ENCODE assay signal across 8 cellular contexts in the genomic region with DNA sequence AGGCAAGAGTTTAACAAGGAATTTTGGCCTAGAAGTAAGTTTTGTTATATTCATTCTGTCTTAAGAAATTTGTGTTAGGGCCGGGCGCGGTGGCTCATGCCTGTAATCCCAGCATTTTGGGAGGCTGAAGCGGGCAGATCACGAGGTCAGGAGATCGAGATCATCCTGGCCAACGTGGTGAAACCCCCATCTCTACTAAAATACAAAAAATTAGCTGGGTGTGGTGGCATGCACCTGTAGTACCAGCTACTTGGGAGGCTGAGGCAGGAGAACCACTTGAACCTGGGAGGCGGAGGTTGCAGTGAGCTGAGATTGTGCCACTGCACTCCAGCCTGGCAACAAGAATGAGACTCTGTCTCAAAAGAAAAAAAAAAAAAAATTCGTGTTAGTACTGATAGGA. TPM values are rescaled to one million over a fixed set of nuclear protein-coding genes. Genes with fewer than 3 reads are reported as not detected.
DNase-seq lines count a peak whose midpoint lies in the region; ATAC-seq and TF ChIP-seq lines count a peak whose summit lies in the region.
"Not testable (repeated sequence)": the region's sequence is repeated elsewhere in the genome, so short reads cannot be mapped to it uniquely, and the experiment has no call there.

No MANE protein-coding gene starts in this region.

- H3K9ac ChIP-seq in HCT116 (ENCODE audit: low read length) = not testable (repeated sequence)

- H3K27ac Mint-ChIP-seq in CD4-positive, alpha-beta memory T cell = peak overlapping the region in 3 of 7 donors; percentile 24 to 70 (median 69)
- H3K27ac Mint-ChIP-seq in activated T-cell treated with anti-CD3 and anti-CD28 coated beads, Interleukin-2, amount 50 U/mL, for 24 hours = peak overlapping the region; percentile 37
- peak overlapping the region; percentile 54 for H3K27ac Mint-ChIP-seq in central memory CD8-positive, alpha-beta T cell (ENCODE audit: low read depth)
- H3K27ac Mint-ChIP-seq in naive thymus-derived CD4-positive, alpha-beta T cell = peak overlapping the region in 6 of 9 donors; percentile 0 to 79 (median 50)
- H3K27ac Mint-ChIP-seq in progenitor cell of endocrine pancreas = peak overlapping the region; percentile 12

- not testable (repeated sequence) for H2AFZ ChIP-seq in HCT116 (ENCODE audit: low read depth, low read length, poor library complexity, severe bottlenecking); hepatocyte

- not testable (repeated sequence) for DNase-seq in CD4-positive, alpha-beta memory T cell; HCT116 (ENCODE audit: low read depth, low spot score); activated T-cell treated with anti-CD3 and anti-CD28 coated beads, Interleukin-2, amount 50 U/mL, for 24 hours; central memory CD8-positive, alpha-beta T cell (ENCODE audit: low spot score in 2 of 2); hepatocyte (ENCODE audit: low spot score); naive thymus-derived CD4-positive, alpha-beta T cell; progenitor cell of endocrine pancreas (ENCODE audit: low spot score, unreplicated experiment)
- DNase-seq in RWPE2 (ENCODE audit: low spot score) = peak; percentile 41

- TF ChIP-seq POLR2A in HCT116 (IDR thresholded peaks at IDR 0.05; ENCODE audit: borderline replicate concordance, extremely low read depth, insufficient read depth, insufficient read length) = not testable (repeated sequence)

- H3K79me2 ChIP-seq in HCT116 (ENCODE audit: insufficient read depth, low read length) (peaks cover 92% of the 10 kb centered on the region), hepatocyte (peaks cover 89% of the 10 kb centered on the region)

- peaks cover 25 to 39% of the 10 kb centered on the region in 2 donors for H3K36me3 Mint-ChIP-seq in CD4-positive, alpha-beta memory T cell
- peaks cover 69% of the 10 kb centered on the region for H3K36me3 Mint-ChIP-seq in activated T-cell treated with anti-CD3 and anti-CD28 coated beads, Interleukin-2, amount 50 U/mL, for 24 hours (ENCODE audit: low read depth)
- peaks cover 48% of the 10 kb centered on the region for H3K36me3 Mint-ChIP-seq in central memory CD8-positive, alpha-beta T cell (ENCODE audit: insufficient read depth)
- peaks cover 9 to 31% (median 23%) of the 10 kb centered on the region in 5 donors for H3K36me3 Mint-ChIP-seq in naive thymus-derived CD4-positive, alpha-beta T cell
- peaks cover 34% of the 10 kb centered on the region for H3K36me3 Mint-ChIP-seq in progenitor cell of endocrine pancreas (ENCODE audit: insufficient read depth)

- H3K9me3 ChIP-seq in CD4-positive, alpha-beta memory T cell (ENCODE audit: control insufficient read depth in 1 of 2, low read length in 2 of 2); HCT116 (ENCODE audit: control insufficient read depth in 1 of 2, insufficient read depth in 1 of 2, low read depth in 1 of 2, low read length in 2 of 2); RWPE2 (ENCODE audit: severe bottlenecking); hepatocyte (ENCODE audit: low read depth); naive thymus-derived CD4-positive, alpha-beta T cell (ENCODE audit: control insufficient read depth in 2 of 3, low read length in 3 of 3): not testable (repeated sequence)

- peaks cover 57% of the 10 kb centered on the region for H3K4me1 ChIP-seq in CD4-positive, alpha-beta memory T cell (ENCODE audit: insufficient read depth, low read length)
- peaks cover 17 to 59% of the 10 kb centered on the region in 2 experiments for H3K4me1 ChIP-seq in HCT116 (ENCODE audit: control insufficient read depth in 1 of 2, insufficient read depth in 2 of 2, low read length in 2 of 2)
- H3K4me1 ChIP-seq in RWPE2 (ENCODE audit: insufficient read depth, poor library complexity, severe bottlenecking) = peaks cover 54% of the 10 kb centered on the region
- H3K4me1 ChIP-seq in hepatocyte (ENCODE audit: insufficient read depth) = peaks cover 26% of the 10 kb centered on the region
- H3K4me1 ChIP-seq in naive thymus-derived CD4-positive, alpha-beta T cell (ENCODE audit: control insufficient read depth in 2 of 2, insufficient read depth in 2 of 2, low read length in 2 of 2) = peaks cover 21 to 48% of the 10 kb centered on the region in 2 donors

- POLR2A ChIA-PET in CD4-positive, alpha-beta memory T cell (lab: Charles Lee; ENCODE audit: partially characterized antibody) = interaction anchor here (0.8 kb wide), 1 partner anchor 148 kb away, joined by 3 read pairs; no protein-coding TSS in a partner anchor
- POLR2A ChIA-PET in HCT116 (lab: Charles Lee); naive thymus-derived CD4-positive, alpha-beta T cell (lab: Charles Lee): not testable (repeated sequence)

- H3K9me3 Mint-ChIP-seq in CD4-positive, alpha-beta memory T cell; activated T-cell treated with anti-CD3 and anti-CD28 coated beads, Interleukin-2, amount 50 U/mL, for 24 hours; central memory CD8-positive, alpha-beta T cell; naive thymus-derived CD4-positive, alpha-beta T cell; progenitor cell of endocrine pancreas (ENCODE audit: low read depth): not testable (repeated sequence)

- H3K4me3 Mint-ChIP-seq in CD4-positive, alpha-beta memory T cell = peak overlapping the region in 5 of 8 donors; percentile 2 to 73 (median 36)
- not testable (repeated sequence) for H3K4me3 Mint-ChIP-seq in activated T-cell treated with anti-CD3 and anti-CD28 coated beads, Interleukin-2, amount 50 U/mL, for 24 hours; progenitor cell of endocrine pancreas (ENCODE audit: low read depth)
- peak overlapping the region; percentile 47 for H3K4me3 Mint-ChIP-seq in central memory CD8-positive, alpha-beta T cell
- H3K4me3 Mint-ChIP-seq in naive thymus-derived CD4-positive, alpha-beta T cell = peak overlapping the region in 3 of 10 donors; percentile 10 to 70 (median 13)

- H3K4me2 ChIP-seq in HCT116 (ENCODE audit: low read length) (peak overlapping the region; percentile 52; the same call in 1 of the 2 replicates), hepatocyte (peak overlapping the region; percentile 16)

- CTCF ChIA-PET in CD4-positive, alpha-beta memory T cell (lab: Charles Lee; ENCODE audit: partially characterized antibody) = interaction anchor here (0.7 kb wide), 1 partner anchor 155 kb away, joined by 3 read pairs; no protein-coding TSS in a partner anchor
- CTCF ChIA-PET in HCT116 (lab: Charles Lee) = interaction anchor here (0.9 kb wide), 1 partner anchor 21 kb away, joined by 3 read pairs; no protein-coding TSS in a partner anchor
- CTCF ChIA-PET in naive thymus-derived CD4-positive, alpha-beta T cell (lab: Charles Lee) = not testable (repeated sequence)

- WGBS in hepatocyte (ENCODE audit: low lambda C conversion rate, missing lambda C conversion rate) = 94% methylated on average over 9 of the region's 9 CpGs

- BruUV-seq in HCT116 (replicated peaks; lab: Mats Ljungman, UMichigan) = not testable (repeated sequence)

- not testable (repeated sequence) for TF ChIP-seq RAD21 in HCT116 (IDR thresholded peaks at IDR 0.05; ENCODE audit: low read depth)

- H3K27me3 ChIP-seq in CD4-positive, alpha-beta memory T cell (ENCODE audit: insufficient read depth, low read length); HCT116 (ENCODE audit: insufficient read depth, low read length); RWPE2 (ENCODE audit: insufficient read depth, poor library complexity, severe bottlenecking); hepatocyte; naive thymus-derived CD4-positive, alpha-beta T cell (ENCODE audit: control insufficient read depth in 2 of 2, insufficient read depth in 2 of 2, low read length in 2 of 2): not testable (repeated sequence)

- ATAC-seq in HCT116; RWPE2 (ENCODE audit: low read depth); central memory CD8-positive, alpha-beta T cell (replicated peaks; ENCODE audit: extremely low read depth, poor library complexity, severe bottlenecking); naive thymus-derived CD4-positive, alpha-beta T cell: not testable (repeated sequence)

- not testable (repeated sequence) for H4K20me1 ChIP-seq in HCT116 (ENCODE audit: insufficient read depth)
- H4K20me1 ChIP-seq in hepatocyte (ENCODE audit: insufficient read depth, poor library complexity, severe bottlenecking) = peaks cover 63% of the 10 kb centered on the region

- not testable (repeated sequence) for H3K9me2 ChIP-seq in HCT116 (ENCODE audit: insufficient read depth); hepatocyte (replicated peaks; ENCODE audit: insufficient read depth)

- RAD21 ChIA-PET in HCT116 (lab: Charles Lee; ENCODE audit: low non-redundant PET in 1 of 2, low total read pairs in 2 of 2, uncharacterized antibody in 2 of 2, unreplicated experiment in 2 of 2) = not testable (repeated sequence)

- intact Hi-C loops in CD4-positive, alpha-beta memory T cell (cut with micrococcal nuclease); HCT116 (cut with micrococcal nuclease); naive thymus-derived CD4-positive, alpha-beta T cell (cut with micrococcal nuclease): not testable (repeated sequence)

- peaks cover 28 to 63% (median 46%) of the 10 kb centered on the region in 4 donors for H3K4me1 Mint-ChIP-seq in CD4-positive, alpha-beta memory T cell
- H3K4me1 Mint-ChIP-seq in activated T-cell treated with anti-CD3 and anti-CD28 coated beads, Interleukin-2, amount 50 U/mL, for 24 hours (ENCODE audit: low read depth) = peaks cover 56% of the 10 kb centered on the region
- H3K4me1 Mint-ChIP-seq in central memory CD8-positive, alpha-beta T cell = peaks cover 53% of the 10 kb centered on the region
- peaks cover 40 to 65% (median 53%) of the 10 kb centered on the region in 7 donors for H3K4me1 Mint-ChIP-seq in naive thymus-derived CD4-positive, alpha-beta T cell
- peaks cover 35% of the 10 kb centered on the region for H3K4me1 Mint-ChIP-seq in progenitor cell of endocrine pancreas (ENCODE audit: low read depth)

- TF ChIP-seq CTCF in HCT116 (IDR thresholded peaks at IDR 0.05 in 2 of 3, conservative IDR thresholded peaks at IDR 0.05 in 1 of 3; ENCODE audit: borderline replicate concordance in 1 of 3, insufficient read depth in 1 of 3, low read depth in 2 of 3, low read length in 2 of 3); RWPE2 (IDR thresholded peaks at IDR 0.05; ENCODE audit: poor library complexity, severe bottlenecking); hepatocyte (IDR thresholded peaks at IDR 0.05; ENCODE audit: poor library complexity); progenitor cell of endocrine pancreas (IDR thresholded peaks at IDR 0.05; ENCODE audit: unreplicated experiment): not testable (repeated sequence)

- H3K27me3 Mint-ChIP-seq in CD4-positive, alpha-beta memory T cell; activated T-cell treated with anti-CD3 and anti-CD28 coated beads, Interleukin-2, amount 50 U/mL, for 24 hours; central memory CD8-positive, alpha-beta T cell; naive thymus-derived CD4-positive, alpha-beta T cell; progenitor cell of endocrine pancreas: not testable (repeated sequence)

- H3K27ac ChIP-seq in CD4-positive, alpha-beta memory T cell (ENCODE audit: low read depth, low read length); HCT116 (ENCODE audit: low read depth, low read length); hepatocyte; naive thymus-derived CD4-positive, alpha-beta T cell (ENCODE audit: low read depth, low read length): not testable (repeated sequence)
- H3K27ac ChIP-seq in RWPE2 (ENCODE audit: poor library complexity, severe bottlenecking) = peak overlapping the region; percentile 75

- H3K36me3 ChIP-seq in CD4-positive, alpha-beta memory T cell (ENCODE audit: insufficient read depth, low read length) = peaks cover 19% of the 10 kb centered on the region
- H3K36me3 ChIP-seq in HCT116 (ENCODE audit: control insufficient read depth in 1 of 2, insufficient read depth in 2 of 2, low read length in 2 of 2) (peaks cover 13 to 21% of the 10 kb centered on the region in 2 experiments), RWPE2 (ENCODE audit: low read depth) (peaks cover 79% of the 10 kb centered on the region)
- H3K36me3 ChIP-seq in hepatocyte (replicated peaks; ENCODE audit: insufficient read depth, low read depth) = not testable (repeated sequence)
- peaks cover 0 to 21% (median 6%) of the 10 kb centered on the region in 3 experiments for H3K36me3 ChIP-seq in naive thymus-derived CD4-positive, alpha-beta T cell (ENCODE audit: control insufficient read depth in 2 of 3, insufficient read depth in 3 of 3, low read length in 3 of 3)

- H3K4me3 ChIP-seq in CD4-positive, alpha-beta memory T cell (ENCODE audit: low read length in 2 of 2); HCT116 (replicated peaks in 1 of 2; ENCODE audit: low read depth in 1 of 2, low read length in 2 of 2); RWPE2 (ENCODE audit: severe bottlenecking); hepatocyte; naive thymus-derived CD4-positive, alpha-beta T cell (ENCODE audit: low read length): not testable (repeated sequence)

RNA-seq across cellular contexts. Expression of gene ITCH, which starts 4.8 kb away (rescaled TPM):
- total RNA-seq in CD4-positive, alpha-beta memory T cell = 10 to 100 TPM; 59.3 to 68.9 TPM
- 10 to 100 TPM in 1 of 2 donors, 1 to 10 TPM in 1; 9.7 to 25.2 TPM for polyA plus RNA-seq in CD4-positive, alpha-beta memory T cell
- total RNA-seq in HCT116 (2021; ENCODE audit: unreplicated experiment) (78.8 TPM), hepatocyte (55.6 and 61.2 TPM in 2 replicates), progenitor cell of endocrine pancreas (83.9 and 85.5 TPM in 2 replicates)
- polyA plus RNA-seq in HCT116 (2012) = 28.1 and 32.9 TPM in 2 replicates
- polyA plus RNA-seq in hepatocyte = 18.2 and 22.1 TPM in 2 replicates
- total RNA-seq in naive thymus-derived CD4-positive, alpha-beta T cell = 10 to 100 TPM; 50.8 to 70.4 (median 60.5) TPM
- 10 to 100 TPM; 14.6 to 21.6 TPM for polyA plus RNA-seq in naive thymus-derived CD4-positive, alpha-beta T cell
